Comparison of ENCODE assay signal across 22 cellular contexts in the genomic region with DNA sequence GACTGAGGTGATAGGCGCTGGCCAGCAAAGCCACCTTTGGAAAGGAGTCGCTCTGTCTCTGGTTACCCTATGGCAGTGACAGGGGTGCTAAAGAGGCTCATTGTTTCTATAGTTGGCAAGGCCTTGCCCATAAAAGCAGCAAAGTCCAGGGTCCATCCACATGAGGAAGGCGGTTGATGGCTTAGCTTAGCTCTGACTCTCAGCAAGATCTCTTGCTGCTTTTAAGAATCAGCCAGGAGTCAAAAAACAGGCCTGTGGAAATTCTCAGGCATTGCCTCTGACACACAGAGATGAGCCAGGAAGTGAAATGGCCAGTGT. TPM values are rescaled to one million over a fixed set of nuclear protein-coding genes. Genes with fewer than 3 reads are reported as not detected.
DNase-seq lines count a peak whose midpoint lies in the region; ATAC-seq, FAIRE-seq and TF ChIP-seq lines count a peak whose summit lies in the region.
"Had no signal": no experiment of that assay in that cellular context is flagged by ENCODE, and none has a peak within 500 bp of the region (broad histone marks: within the 10 kb centered on the region; RNA-seq: fewer than 3 reads in every experiment).

No MANE protein-coding gene starts in this region.

- intact Hi-C loops in heart right ventricle (cut with DNase I) (no loop called here), mucosa of descending colon (cut with DNase I, micrococcal nuclease) (no loop called here)

- TF ChIP-seq CTCF in Peyer's patch (IDR thresholded peaks at IDR 0.05) = no peak
- no peak for TF ChIP-seq CTCF in heart right ventricle (IDR thresholded peaks at IDR 0.05)
- no peak for TF ChIP-seq CTCF in mucosa of descending colon (IDR thresholded peaks at IDR 0.05)

- H3K27me3 ChIP-seq in Peyer's patch = no peaks in the 10 kb centered on the region
- no peaks in the 10 kb centered on the region for H3K27me3 ChIP-seq in heart right ventricle
- no peaks in the 10 kb centered on the region for H3K27me3 ChIP-seq in small intestine (ENCODE audit: control insufficient read depth in 2 of 2, insufficient read depth in 2 of 2, low read length in 2 of 2)
- H3K27me3 ChIP-seq: suprapubic skin had no signal

- TF ChIP-seq POLR2A in Peyer's patch (IDR thresholded peaks at IDR 0.05) = no peak

- H3K4me1 ChIP-seq in Peyer's patch (peaks cover 0 to 36% (median 4%) of the 10 kb centered on the region in 4 donors), heart right ventricle (peaks cover 8 to 38% (median 32%) of the 10 kb centered on the region in 9 donors), mucosa of descending colon (ENCODE audit: low read depth) (peaks cover 17% of the 10 kb centered on the region), small intestine (ENCODE audit: control insufficient read depth in 2 of 2, insufficient read depth in 1 of 2, low read depth in 1 of 2, low read length in 1 of 2) (peaks cover 5 to 16% of the 10 kb centered on the region in 2 donors)

- 65 to 68% methylated on average over 3 of the region's 3 CpGs for WGBS in heart right ventricle, 2 donors
- 19 to 47% (median 35%) methylated on average over 3 of the region's 3 CpGs for WGBS in small intestine, 3 donors

- no peak for FAIRE-seq in small intestine (lab: Jason Lieb, UNC)
- FAIRE-seq in GM19239 (lab: Jason Lieb, UNC) = no peak
- FAIRE-seq: HTR-8/SVneo had no signal

- ATAC-seq in heart right ventricle = peak in 6 of 8 donors; percentile 27 to 66 (median 40)
- ATAC-seq in mucosa of descending colon = peak; percentile 96
- ATAC-seq: activated naive CD8-positive, alpha-beta T cell treated with anti-CD3 and anti-CD28 coated beads, Interleukin-2, amount 50 U/mL, for 24 hours; activated T-cell treated with anti-CD3 and anti-CD28 coated beads, Interleukin-2, amount 50 U/mL, for 4 hours; HCT116; stimulated activated memory B cell treated with anti-CD40 and anti-IgM and Interleukin-4, amounts not matched to agents 10 μg/mL and 1 μg/mL and 100 μg/mL, for 72 hours had no signal

- H3K4me3 ChIP-seq in Peyer's patch (no peak overlapping the region), heart right ventricle (no peak overlapping the region), mucosa of descending colon (no peak overlapping the region), small intestine (ENCODE audit: low read depth in 1 of 2, low read length in 2 of 2) (no peak overlapping the region)
- H3K4me3 ChIP-seq: suprapubic skin had no signal

- peak overlapping the region in 3 of 4 donors; percentile 21 to 69 (median 68) for H3K27ac ChIP-seq in Peyer's patch
- peak overlapping the region in 8 of 10 donors; percentile 3 to 71 (median 58) for H3K27ac ChIP-seq in heart right ventricle
- peak overlapping the region; percentile 24 to 54 for H3K27ac ChIP-seq in small intestine (ENCODE audit: low read depth in 1 of 2, low read length in 1 of 2)
- H3K27ac ChIP-seq: suprapubic skin had no signal

- H3K9me3 ChIP-seq in Peyer's patch = no peaks in the 10 kb centered on the region
- no peaks in the 10 kb centered on the region for H3K9me3 ChIP-seq in heart right ventricle
- no peaks in the 10 kb centered on the region for H3K9me3 ChIP-seq in mucosa of descending colon
- H3K9me3 ChIP-seq in small intestine (ENCODE audit: control insufficient read depth, low read depth) = no peaks in the 10 kb centered on the region
- H3K9me3 ChIP-seq: suprapubic skin had no signal

- no peaks in the 10 kb centered on the region for H3K36me3 ChIP-seq in Peyer's patch
- H3K36me3 ChIP-seq in heart right ventricle = no peaks in the 10 kb centered on the region
- H3K36me3 ChIP-seq in mucosa of descending colon (ENCODE audit: low read depth) = no peaks in the 10 kb centered on the region
- H3K36me3 ChIP-seq in small intestine (ENCODE audit: control insufficient read depth in 2 of 2, insufficient read depth in 2 of 2, low read length in 2 of 2) = no peaks in the 10 kb centered on the region
- H3K36me3 ChIP-seq: suprapubic skin had no signal

- DNase-seq in Peyer's patch = peak in 2 of 3 donors; percentile 52 to 71
- DNase-seq in heart right ventricle = no peak
- DNase-seq in mucosa of descending colon = peak; percentile 45 to 78 (median 54)
- peak; percentile 90 for DNase-seq in small intestine
- DNase-seq in UCSD-AML1 (lab: John Stamatoyannopoulos, UW; ENCODE audit: unreplicated experiment) = no peak
- DNase-seq in GM19239 (ENCODE audit: insufficient read length, low spot score) = no peak
- no peak for DNase-seq in AG08396 (ENCODE audit: low spot score)
- DNase-seq: activated CD4-positive, alpha-beta T cell treated with anti-CD3 and anti-CD28 coated beads for 48 hours; activated naive CD8-positive, alpha-beta T cell treated with anti-CD3 and anti-CD28 coated beads, Interleukin-2, amount 50 U/mL, for 24 hours; activated T-cell treated with anti-CD3 and anti-CD28 coated beads, Interleukin-2, amount 50 U/mL, for 4 hours; cerebellar nuclear complex; NCI-H146; NCI-H510A; nephron progenitor cell; retina; stimulated activated CD4-positive, alpha-beta T cell treated with anti-CD3 and anti-CD28 coated beads, Interleukin-4, amount 100 ng/mL, for 4 hours had no signal

RNA-seq across cellular contexts. Expression of gene CYP26B1, which starts 57.8 kb away (rescaled TPM):
- 1 to 10 TPM; 1.9 to 8.3 (median 5.2) TPM for total RNA-seq in Peyer's patch
- total RNA-seq in heart right ventricle = 1 to 10 TPM; 2.6 to 8.3 (median 4.7) TPM
- polyA plus RNA-seq in heart right ventricle = 1 to 10 TPM in 1 of 2 donors, under 1 TPM in 1; 0.88 to 6.2 TPM
- total RNA-seq in mucosa of descending colon = 1 to 10 TPM in 2 of 3 donors, under 1 TPM in 1; 0.82 to 9.5 (median 2.5) TPM
- 1 to 10 TPM in 1 of 3 donors, under 1 TPM in 2; 0.22 to 6.2 (median 0.81) TPM for polyA plus RNA-seq in small intestine
- total RNA-seq: activated CD8-positive, alpha-beta memory T cell treated with anti-CD3 and anti-CD28 coated beads for 36 hours; T-helper 2 cell treated with Interferon-gamma antibody and Interleukin-4, amounts not matched to agents 100 ng/mL and 5 ng/mL, for 36 hours had no signal

Comparison
In these comparisons a context has a peak if more than half of its experiments do, and no peak if none do; other contexts are left out.
1. DNase-seq: peak in Peyer's patch (2 of 3), mucosa of descending colon (3 of 3) and small intestine (single experiment); none in heart right ventricle (0 of 2), UCSD-AML1 (single experiment), GM19239 (single experiment) and AG08396 (single experiment).
2. Peak in every context shown above with its lines, with median percentiles within 50 percentile points of each other: H3K27ac ChIP-seq.